ENCODE assay signal across 8 cellular contexts in genomic region chr1:7379445-7379971, GRCh38.
DNase-seq lines count a peak whose midpoint lies in the region; ATAC-seq, FAIRE-seq and TF ChIP-seq lines count a peak whose summit lies in the region.

No MANE protein-coding gene starts in this region.

- CTCF ChIA-PET in AG04450 (lab: Charles Lee) (no interaction called here), HepG2 (lab: Yijun Ruan, JAX; ENCODE audit: low intra/inter-chr PET ratio, low total read pairs) (no interaction called here)

- no peaks in the 10 kb centered on the region for H3K27me3 ChIP-seq in AG04450 (ENCODE audit: control insufficient read depth, insufficient read depth, low read length)
- H3K27me3 ChIP-seq in HepG2 (ENCODE audit: control insufficient read depth in 1 of 2, insufficient read depth in 2 of 2, low read length in 2 of 2), result peaks cover 4 to 7% of the 10 kb centered on the region in 2 experiments; a peak in 4 of 5 replicates

- TF ChIP-seq EP300 in HepG2 (IDR thresholded peaks at IDR 0.05; ENCODE audit: low read depth in 2 of 2, low read length in 2 of 2) (no peak), HepG2 (CRISPR knock-in tag; IDR thresholded peaks at IDR 0.05; ENCODE audit: borderline replicate concordance) (no peak)

- H3K79me2 ChIP-seq in HepG2 (ENCODE audit: insufficient read depth, low read length), result no peaks in the 10 kb centered on the region

- POLR2A ChIA-PET in AG04450 (lab: Yijun Ruan, JAX) (no interaction called here), HepG2 (lab: Yijun Ruan, JAX) (no interaction called here)

- in situ Hi-C loops in HepG2 (cut with HindIII; ENCODE audit: extremely low pct_ligation_motif_present, low pct_unique_long_range_greater_than_20kb), result no loop called here

- BruUV-seq in HepG2 (replicated peaks; lab: Mats Ljungman, UMichigan), result no TSS peak

- intact Hi-C loops in HepG2 (cut with micrococcal nuclease; ENCODE audit: unreplicated experiment), result no loop called here

- TF ChIP-seq CTCF in AG04450 (IDR thresholded peaks at IDR 0.05; ENCODE audit: low read depth, low read length), result no peak
- TF ChIP-seq CTCF in HepG2 (CRISPR knock-in tag; IDR thresholded peaks at IDR 0.05), result no peak

- 40% methylated on average over 18 of the region's 18 CpGs for WGBS in HepG2 (ENCODE audit: low lambda C conversion rate)

- H3K27ac ChIP-seq in AG04450 (ENCODE audit: low read depth, low read length) (peak overlapping the region; percentile 83), HepG2 (ENCODE audit: extremely low read length, insufficient read depth, low read length) (no peak overlapping the region)

- ATAC-seq in HG03095 (IDR thresholded peaks at IDR 0.05; ENCODE audit: unreplicated experiment) (no peak), HepG2 (no peak), HG02938 (IDR thresholded peaks at IDR 0.05; ENCODE audit: unreplicated experiment) (no peak)

- no peak overlapping the region for H2AFZ ChIP-seq in HepG2 (ENCODE audit: low read length)

- H3K9ac ChIP-seq in HepG2 (ENCODE audit: insufficient read depth, low read depth, low read length), result no peak overlapping the region

- H3K4me1 ChIP-seq in HepG2 (ENCODE audit: insufficient read depth, low read length), result no peaks in the 10 kb centered on the region

- H3K4me2 ChIP-seq in HepG2 (ENCODE audit: low read depth, low read length), result no peak overlapping the region

- H3K36me3 ChIP-seq in HepG2 (replicated peaks in 1 of 2; ENCODE audit: control insufficient read depth in 1 of 2, insufficient read depth in 2 of 2, low read length in 2 of 2), result no peaks in the 10 kb centered on the region

- DNase-seq in AG04450 (ENCODE audit: low read depth, low spot score) (no peak), NCI-H128 (lab: John Stamatoyannopoulos, UW; ENCODE audit: unreplicated experiment) (peak; percentile 66), brain pericyte (ENCODE audit: low read depth, low spot score) (peak; percentile 45), lung microvascular endothelial cell (ENCODE audit: low read depth in 2 of 2) (peak; percentile 13 to 83), HepG2 (ENCODE audit: low spot score) (no peak), NCI-H524 treated with DMSO at 0.1 percent for 48 hours (lab: John Stamatoyannopoulos, UW) (no peak)

- no peaks in the 10 kb centered on the region for H4K20me1 ChIP-seq in HepG2 (ENCODE audit: insufficient read depth, low read length)

- H3K9me3 ChIP-seq in AG04450 (ENCODE audit: control insufficient read depth, insufficient read depth, low read length) (peaks cover 4% of the 10 kb centered on the region; the same call in 1 of the 2 replicates), HepG2 (ENCODE audit: low read length) (no peaks in the 10 kb centered on the region)

- no peak for TF ChIP-seq POLR2A in HepG2 (IDR thresholded peaks at IDR 0.05; ENCODE audit: insufficient read depth in 1 of 2, low read depth in 2 of 2, low read length in 2 of 2)

- H3K4me3 ChIP-seq in AG04450 (ENCODE audit: low read depth, low read length) (peak overlapping the region; percentile 35), HepG2 (replicated peaks in 1 of 3; ENCODE audit: insufficient read depth in 1 of 3, low read depth in 2 of 3, low read length in 3 of 3) (no peak overlapping the region)

- TF ChIP-seq RAD21 in HepG2 (CRISPR knock-in tag; IDR thresholded peaks at IDR 0.05), result no peak

- FAIRE-seq in HepG2 (lab: Jason Lieb, UNC), result no peak

TF ChIP-seq in HepG2, 621 proteins besides CTCF, POLR2A, EP300 and RAD21:
- TF ChIP-seq ZNF143 (CRISPR knock-in tag; IDR thresholded peaks at IDR 0.05) (no peak), PLRG1 (conservative IDR thresholded peaks at IDR 0.05) (no peak), ZHX1 (CRISPR knock-in tag; IDR thresholded peaks at IDR 0.05; ENCODE audit: low read depth) (no peak), BCLAF1 (IDR thresholded peaks at IDR 0.05) (no peak), TGIF2 (CRISPR knock-in tag; IDR thresholded peaks at IDR 0.05) (no peak), HOXA7 (CRISPR knock-in tag; IDR thresholded peaks at IDR 0.05) (no peak), KLF16 (CRISPR knock-in tag; IDR thresholded peaks at IDR 0.05) (no peak)

Comparison
In these comparisons a context has a peak if more than half of its experiments do, and no peak if none do; other contexts are left out.
1. DNase-seq: peak in NCI-H128 (single experiment), brain pericyte (single experiment) and lung microvascular endothelial cell (2 of 2); none in AG04450 (single experiment), HepG2 (single experiment) and NCI-H524 treated with DMSO at 0.1 percent for 48 hours (single experiment).